In genomic region chr7:98225913-98226614, GRCh38 we compare ENCODE assay signal across 26 cellular contexts. TPM values are rescaled to one million over a fixed set of nuclear protein-coding genes. Genes with fewer than 3 reads are reported as not detected.
DNase-seq lines count a peak whose midpoint lies in the region; ATAC-seq, FAIRE-seq and TF ChIP-seq lines count a peak whose summit lies in the region.
"Had no signal": no experiment of that assay in that cellular context is flagged by ENCODE, and none has a peak within 500 bp of the region (broad histone marks: within the 10 kb centered on the region; RNA-seq: fewer than 3 reads in every experiment).

No MANE protein-coding gene starts in this region.

- no peak overlapping the region for H2BK15ac ChIP-seq in mesenchymal stem cell (ENCODE audit: low read depth, poor library complexity, severe bottlenecking)

- H3K9ac ChIP-seq in K562 (ENCODE audit: insufficient read depth in 1 of 2, low read depth in 2 of 2, low read length in 2 of 2) (no peak overlapping the region), mesenchymal stem cell (ENCODE audit: low read length) (no peak overlapping the region)

- H3K14ac ChIP-seq in mesenchymal stem cell (ENCODE audit: low read length in 2 of 2), result no peak overlapping the region

- H3K4me1 Mint-ChIP-seq in activated CD8-positive, alpha-beta memory T cell treated with anti-CD3 and anti-CD28 coated beads, Interleukin-2, amount 10 ng/mL, durations not matched to agents 7 days and 5 days, result no peaks in the 10 kb centered on the region
- H3K4me1 Mint-ChIP-seq: GM23338 had no signal

- no peak overlapping the region for H3K23ac ChIP-seq in mesenchymal stem cell (ENCODE audit: low read length in 2 of 2)

- no peak for DNase-seq in activated CD8-positive, alpha-beta memory T cell treated with anti-CD3 and anti-CD28 coated beads, Interleukin-2, amount 10 ng/mL, durations not matched to agents 7 days and 5 days
- no peak for DNase-seq in activated CD8-positive, alpha-beta memory T cell treated with anti-CD3 and anti-CD28 coated beads, Interleukin-2, amount 50 U/mL, for 4 hours
- DNase-seq in right cardiac atrium (peak in 2 of 3 donors; percentile 6 to 18), left cardiac atrium (no peak), K562 (ENCODE audit: extremely low read depth in 1 of 4, low spot score in 3 of 4) (peak in 2 of 4 experiments; percentile 19 to 37), prostate gland (ENCODE audit: low spot score) (peak; percentile 40), mesenchymal stem cell (no peak), NCI-H2196 (lab: John Stamatoyannopoulos, UW; ENCODE audit: unreplicated experiment) (no peak)
- DNase-seq: 8988T, ACHN, BE2C, HFFc6, KG1, NCI-H1048, NCI-H1417, NCI-H1694, NCI-H2029 treated with DMSO at 0.1 percent for 48 hours, NCI-H2227 treated with DMSO at 0.1 percent for 48 hours, NCI-H510A, NCI-H69, RPMI8226, SHP77 treated with DMSO at 0.1 percent for 48 hours had no signal

- no peak overlapping the region for H2BK5ac ChIP-seq in mesenchymal stem cell (ENCODE audit: low read depth, low read length, poor library complexity, severe bottlenecking)

- H2AFZ ChIP-seq in K562 (ENCODE audit: low read depth, low read length) (no peak overlapping the region), mesenchymal stem cell (ENCODE audit: low read depth, low read length) (no peak overlapping the region)
- H2AFZ ChIP-seq: GM23338 had no signal

- H3K27me3 ChIP-seq in right cardiac atrium (ENCODE audit: control insufficient read depth, insufficient read depth) (no peaks in the 10 kb centered on the region), K562 (ENCODE audit: control insufficient read depth in 2 of 2, insufficient read depth in 2 of 2, low read length in 2 of 2) (peaks cover 3 to 61% of the 10 kb centered on the region in 2 experiments; a peak in 4 of 5 replicates), prostate gland (replicated peaks; ENCODE audit: insufficient read depth) (no peaks in the 10 kb centered on the region), mesenchymal stem cell (ENCODE audit: control insufficient read depth in 1 of 2, insufficient read depth in 1 of 2, low read length in 2 of 2) (no peaks in the 10 kb centered on the region)
- H3K27me3 ChIP-seq: BE2C had no signal

- H3K4me1 ChIP-seq in right cardiac atrium (ENCODE audit: control insufficient read depth, insufficient read depth, low read length), result no peaks in the 10 kb centered on the region
- peaks cover 0 to 49% of the 10 kb centered on the region in 2 experiments; a peak in 1 of 5 replicates for H3K4me1 ChIP-seq in K562 (replicated peaks in 1 of 2; ENCODE audit: control insufficient read depth in 2 of 2, insufficient read depth in 2 of 2, low read length in 2 of 2)
- peaks cover 25% of the 10 kb centered on the region for H3K4me1 ChIP-seq in prostate gland (replicated peaks)
- H3K4me1 ChIP-seq in mesenchymal stem cell (ENCODE audit: control insufficient read depth, insufficient read depth, low read depth, low read length), result no peaks in the 10 kb centered on the region
- H3K4me1 ChIP-seq: BE2C, HAP-1 had no signal

- H3K9me1 ChIP-seq in K562 (ENCODE audit: control insufficient read depth, insufficient read depth, low read length), result no peaks in the 10 kb centered on the region

- TF ChIP-seq CTCF in K562 (IDR thresholded peaks at IDR 0.05 in 2 of 3, conservative IDR thresholded peaks at IDR 0.05 in 1 of 3; ENCODE audit: insufficient read depth in 2 of 3, low read depth in 1 of 3, low read length in 3 of 3) (no peak), prostate gland (IDR thresholded peaks at IDR 0.05) (no peak)

- H3K9me3 Mint-ChIP-seq in activated CD8-positive, alpha-beta memory T cell treated with anti-CD3 and anti-CD28 coated beads, Interleukin-2, amount 10 ng/mL, durations not matched to agents 7 days and 5 days (ENCODE audit: low read depth), result no peaks in the 10 kb centered on the region
- H3K9me3 Mint-ChIP-seq: GM23338, HFFc6 had no signal

- ATAC-seq in activated CD8-positive, alpha-beta memory T cell treated with anti-CD3 and anti-CD28 coated beads, Interleukin-2, amount 10 ng/mL, durations not matched to agents 7 days and 5 days, result no peak
- ATAC-seq in right cardiac atrium (no peak), left cardiac atrium (no peak), K562 (peak; percentile 40; the same call in 2 of the 3 replicates)
- ATAC-seq: GM23338 had no signal

- peak overlapping the region; percentile 19 for H3K27ac Mint-ChIP-seq in activated CD8-positive, alpha-beta memory T cell treated with anti-CD3 and anti-CD28 coated beads, Interleukin-2, amount 10 ng/mL, durations not matched to agents 7 days and 5 days
- H3K27ac Mint-ChIP-seq: GM23338, HFFc6 had no signal

- peak; percentile 70 for FAIRE-seq in K562 (lab: Jason Lieb, UNC)
- FAIRE-seq: D721Med, HTR-8/SVneo had no signal

- no peak overlapping the region for H3K4me2 ChIP-seq in K562 (ENCODE audit: insufficient read depth, low read length)
- H3K4me2 ChIP-seq in mesenchymal stem cell (ENCODE audit: low read length, poor library complexity, severe bottlenecking), result no peak overlapping the region
- H3K4me2 ChIP-seq: GM23338 had no signal

- TF ChIP-seq EP300 in K562 (IDR thresholded peaks at IDR 0.05; ENCODE audit: low read length), result no peak

- no peak overlapping the region for H2BK120ac ChIP-seq in mesenchymal stem cell (ENCODE audit: low read depth, low read length)

- H3K4me3 ChIP-seq in right cardiac atrium (ENCODE audit: low read length) (no peak overlapping the region), K562 (no peak overlapping the region), prostate gland (no peak overlapping the region), mesenchymal stem cell (ENCODE audit: insufficient read depth in 1 of 2, low read depth in 1 of 2, low read length in 2 of 2) (peak overlapping the region in 1 of 2 experiments; percentile 24)
- H3K4me3 ChIP-seq: GM23338, HAP-1 had no signal

- H3K27ac ChIP-seq in right cardiac atrium (ENCODE audit: low read length) (no peak overlapping the region), K562 (ENCODE audit: extremely low read depth, low read depth, low read length) (no peak overlapping the region), prostate gland (peak overlapping the region; percentile 51 to 79), mesenchymal stem cell (ENCODE audit: low read length, poor library complexity, severe bottlenecking) (no peak overlapping the region)

- H3K27me3 Mint-ChIP-seq in activated CD8-positive, alpha-beta memory T cell treated with anti-CD3 and anti-CD28 coated beads, Interleukin-2, amount 10 ng/mL, durations not matched to agents 7 days and 5 days, result no peaks in the 10 kb centered on the region

- POLR2A ChIA-PET in K562 (lab: Yijun Ruan, JAX), result interaction anchor here (0.6 kb wide), 1 partner anchor 63 kb away, joined by 3 read pairs; no protein-coding TSS in a partner anchor

- H3K9me3 ChIP-seq in right cardiac atrium (ENCODE audit: control insufficient read depth, low read length) (no peaks in the 10 kb centered on the region), K562 (replicated peaks; ENCODE audit: control insufficient read depth, insufficient read depth, low read depth, low read length) (no peaks in the 10 kb centered on the region), prostate gland (no peaks in the 10 kb centered on the region), mesenchymal stem cell (ENCODE audit: control insufficient read depth, low read length) (no peaks in the 10 kb centered on the region)
- H3K9me3 ChIP-seq: BE2C, HAP-1 had no signal

- H3K18ac ChIP-seq in mesenchymal stem cell (ENCODE audit: low read depth in 1 of 2, low read length in 2 of 2), result no peak overlapping the region

- H3K79me2 ChIP-seq in K562 (ENCODE audit: control insufficient read depth, insufficient read depth, low read length), result no peaks in the 10 kb centered on the region

- H2AK5ac ChIP-seq in mesenchymal stem cell (ENCODE audit: low read length, severe bottlenecking), result no peak overlapping the region

- TF ChIP-seq RAD21 in K562 (CRISPR knock-in tag; conservative IDR thresholded peaks at IDR 0.05 in 1 of 2, IDR thresholded peaks at IDR 0.05 in 1 of 2), result no peak

- intact Hi-C loops in right cardiac atrium (cut with DNase I) (no loop called here), left cardiac atrium (cut with DNase I) (no loop called here), K562 (cut with micrococcal nuclease) (no loop called here), prostate gland (cut with DNase I) (no loop called here)

- no peaks in the 10 kb centered on the region for H3K79me1 ChIP-seq in mesenchymal stem cell (replicated peaks; ENCODE audit: low read length, poor library complexity, severe bottlenecking)

- no peak overlapping the region for H3K4ac ChIP-seq in mesenchymal stem cell (ENCODE audit: low read depth in 1 of 2, low read length in 2 of 2)

- in situ Hi-C loops in K562 (cut with MboI), result no loop called here

- 86% methylated on average over 16 of the region's 16 CpGs for WGBS in right cardiac atrium
- WGBS in K562 (ENCODE audit: insufficient coverage, low coverage, missing lambda C conversion rate), result 35% methylated on average over 16 of the region's 16 CpGs
- 66% methylated on average over 16 of the region's 16 CpGs for WGBS in prostate gland
- WGBS in mesenchymal stem cell, result 92% methylated on average over 14 of the region's 16 CpGs

- TF ChIP-seq POLR2A in K562 (conservative IDR thresholded peaks at IDR 0.05), result no peak
- TF ChIP-seq POLR2A in prostate gland (IDR thresholded peaks at IDR 0.05), result no peak

- no peak overlapping the region for H4K91ac ChIP-seq in mesenchymal stem cell (ENCODE audit: low read length)

- no peak overlapping the region for H3K4me3 Mint-ChIP-seq in activated CD8-positive, alpha-beta memory T cell treated with anti-CD3 and anti-CD28 coated beads, Interleukin-2, amount 10 ng/mL, durations not matched to agents 7 days and 5 days
- H3K4me3 Mint-ChIP-seq: GM23338, HFFc6 had no signal

- CTCF ChIA-PET in activated CD8-positive, alpha-beta memory T cell treated with anti-CD3 and anti-CD28 coated beads, Interleukin-2, amount 10 ng/mL, durations not matched to agents 7 days and 5 days (lab: Charles Lee), result no interaction called here
- CTCF ChIA-PET in K562 (lab: Yijun Ruan, JAX; ENCODE audit: low intra/inter-chr PET ratio), result no interaction called here

- no peak overlapping the region for H4K8ac ChIP-seq in mesenchymal stem cell (ENCODE audit: low read length)

- no peaks in the 10 kb centered on the region for H3K36me3 ChIP-seq in K562 (ENCODE audit: control insufficient read depth, insufficient read depth, low read length)
- no peaks in the 10 kb centered on the region for H3K36me3 ChIP-seq in prostate gland
- peaks cover 19 to 74% of the 10 kb centered on the region in 2 experiments for H3K36me3 ChIP-seq in mesenchymal stem cell (ENCODE audit: control insufficient read depth in 1 of 2, insufficient read depth in 2 of 2, low read depth in 1 of 2, low read length in 2 of 2)
- H3K36me3 ChIP-seq: BE2C, HAP-1 had no signal

- H4K20me1 ChIP-seq in K562 (replicated peaks; ENCODE audit: control insufficient read depth, insufficient read depth, low read length), result no peaks in the 10 kb centered on the region; the same call in 1 of the 2 replicates

- peaks cover 2% of the 10 kb centered on the region for H3K36me3 Mint-ChIP-seq in activated CD8-positive, alpha-beta memory T cell treated with anti-CD3 and anti-CD28 coated beads, Interleukin-2, amount 10 ng/mL, durations not matched to agents 7 days and 5 days

- no peak overlapping the region for H2BK12ac ChIP-seq in mesenchymal stem cell (ENCODE audit: low read length in 2 of 2)

- no TSS peak for BruUV-seq in K562 (replicated peaks; lab: Mats Ljungman, UMichigan)

RNA-seq across cellular contexts. Expression of gene BHLHA15, which starts 14.8 kb away (rescaled TPM):
- total RNA-seq in activated CD8-positive, alpha-beta memory T cell treated with anti-CD3 and anti-CD28 coated beads, Interleukin-2, amount 10 ng/mL, durations not matched to agents 7 days and 5 days, result under 1 TPM in 1 of 2 experiments, not detected in 1; 0.33 TPM
- total RNA-seq in right cardiac atrium (under 1 TPM in 2 of 4 donors, not detected in 2; 0.53 to 0.57 TPM), left cardiac atrium (under 1 TPM; 0.37 to 0.38 TPM), K562 (2014; rRNA removed) (1.8 and 3.7 TPM in 2 replicates), K562 (2014; rRNA removed; fragmentation: Illumina TruSeq; extraction: Trizol) (not detected in 2 replicates), K562 (2015; rRNA removed; fragmentation: Illumina TruSeq; extraction: Trizol) (0.38 TPM in 1 of 2 replicates, not detected in the other), K562 (2021) (2.0 and 2.4 TPM in 2 replicates), prostate gland (10 to 100 TPM; 24.6 to 90.9 TPM)
- polyA plus RNA-seq in right cardiac atrium (not detected), K562 (2011; rRNA removed) (0.12 and 0.31 TPM in 2 replicates), K562 (2014; fragmentation: Illumina TruSeq; extraction: Trizol) (0.22 TPM in 1 of 2 replicates, not detected in the other), K562 (2014; fragmentation: Nextera tagmentation; extraction: Ambion mirVana) (not detected), K562 (2014; rRNA removed) (1.1 and 2.4 TPM in 2 replicates)
- total RNA-seq in K562 (2011; cell fraction: chromatin; rRNA removed; ENCODE audit: low replicate concordance), result not detected in 2 replicates
- total RNA-seq in K562 (2011; cell fraction: nucleolus; rRNA removed), result 1.2 and 1.5 TPM in 2 replicates
- not detected in 2 replicates for total RNA-seq in K562 (2011; cell fraction: nucleoplasm; rRNA removed)
- 0.28 and 1.7 TPM in 2 replicates for polyA plus RNA-seq in K562 (2011; cell fraction: cytosol; rRNA removed)
- 0.21 and 0.64 TPM in 2 replicates for polyA plus RNA-seq in K562 (2011; cell fraction: nucleus; rRNA removed)
- 0.87 and 1.5 TPM in 2 replicates for polyA plus RNA-seq in K562 (2012)
- polyA minus RNA-seq in K562 (2011; rRNA and poly(A)+ RNA removed), result not detected in 2 replicates
- polyA minus RNA-seq in K562 (2011; cell fraction: cytosol; rRNA and poly(A)+ RNA removed), result not detected in 2 replicates
- 0.89 and 1.3 TPM in 2 replicates for polyA minus RNA-seq in K562 (2011; cell fraction: nucleus; rRNA and poly(A)+ RNA removed)
- 0.12 TPM for polyA plus RNA-seq in mesenchymal stem cell (2013, experiment 1 of 2)
- 0.08 TPM for polyA plus RNA-seq in mesenchymal stem cell (2013, experiment 2 of 2)

RNA-seq across cellular contexts. Expression of gene TECPR1, which starts 26.0 kb away (rescaled TPM):
- 10 to 100 TPM; 45.6 to 60.7 TPM for total RNA-seq in activated CD8-positive, alpha-beta memory T cell treated with anti-CD3 and anti-CD28 coated beads, Interleukin-2, amount 10 ng/mL, durations not matched to agents 7 days and 5 days
- total RNA-seq in right cardiac atrium, result 10 to 100 TPM; 20.9 to 25.5 (median 25.1) TPM
- 10.5 TPM for polyA plus RNA-seq in right cardiac atrium
- 10 to 100 TPM; 20.9 to 23.4 TPM for total RNA-seq in left cardiac atrium
- 19.4 and 31.8 TPM in 2 replicates for total RNA-seq in K562 (2011; cell fraction: chromatin; rRNA removed; ENCODE audit: low replicate concordance)
- total RNA-seq in K562 (2011; cell fraction: nucleolus; rRNA removed), result 12.4 and 19.8 TPM in 2 replicates
- 15.6 and 16.7 TPM in 2 replicates for total RNA-seq in K562 (2011; cell fraction: nucleoplasm; rRNA removed)
- 7.7 and 8.7 TPM in 2 replicates for total RNA-seq in K562 (2014; rRNA removed)
- total RNA-seq in K562 (2014; rRNA removed; fragmentation: Illumina TruSeq; extraction: Trizol), result 2.1 and 4.1 TPM in 2 replicates
- 3.4 and 4.2 TPM in 2 replicates for total RNA-seq in K562 (2015; rRNA removed; fragmentation: Illumina TruSeq; extraction: Trizol)
- 10.5 and 15.0 TPM in 2 replicates for total RNA-seq in K562 (2021)
- polyA plus RNA-seq in K562 (2011; rRNA removed), result 1.2 and 2.6 TPM in 2 replicates
- 0.83 and 1.5 TPM in 2 replicates for polyA plus RNA-seq in K562 (2011; cell fraction: cytosol; rRNA removed)
- 4.3 and 6.8 TPM in 2 replicates for polyA plus RNA-seq in K562 (2011; cell fraction: nucleus; rRNA removed)
- 4.8 and 11.1 TPM in 2 replicates for polyA plus RNA-seq in K562 (2012)
- 2.2 and 3.4 TPM in 2 replicates for polyA plus RNA-seq in K562 (2014; fragmentation: Illumina TruSeq; extraction: Trizol)
- polyA plus RNA-seq in K562 (2014; fragmentation: Nextera tagmentation; extraction: Ambion mirVana), result under 1 TPM; 0.17 to 0.18 TPM
- 4.4 and 6.2 TPM in 2 replicates for polyA plus RNA-seq in K562 (2014; rRNA removed)
- polyA minus RNA-seq in K562 (2011; rRNA and poly(A)+ RNA removed), result 1.8 and 2.0 TPM in 2 replicates
- 3.1 and 6.8 TPM in 2 replicates for polyA minus RNA-seq in K562 (2011; cell fraction: cytosol; rRNA and poly(A)+ RNA removed)
- 3.4 and 4.3 TPM in 2 replicates for polyA minus RNA-seq in K562 (2011; cell fraction: nucleus; rRNA and poly(A)+ RNA removed)
- total RNA-seq in prostate gland, result 10 to 100 TPM; 31.4 to 62.7 TPM
- 7.4 TPM for polyA plus RNA-seq in mesenchymal stem cell (2013, experiment 1 of 2)
- 7.4 TPM for polyA plus RNA-seq in mesenchymal stem cell (2013, experiment 2 of 2)

RNA-seq across cellular contexts. Expression of gene BRI3, which starts 55.4 kb away (rescaled TPM):
- 10 to 100 TPM; 38.3 to 43.5 TPM for total RNA-seq in activated CD8-positive, alpha-beta memory T cell treated with anti-CD3 and anti-CD28 coated beads, Interleukin-2, amount 10 ng/mL, durations not matched to agents 7 days and 5 days
- total RNA-seq in right cardiac atrium (100 to 1,000 TPM; 156 to 203 (median 187) TPM), left cardiac atrium (100 to 1,000 TPM; 190 to 207 TPM), K562 (2014; rRNA removed) (9.9 and 10.7 TPM in 2 replicates), K562 (2014; rRNA removed; fragmentation: Illumina TruSeq; extraction: Trizol) (11.9 and 21.6 TPM in 2 replicates), K562 (2015; rRNA removed; fragmentation: Illumina TruSeq; extraction: Trizol) (29.1 and 29.8 TPM in 2 replicates), K562 (2021) (55.1 and 57.4 TPM in 2 replicates), prostate gland (10 to 100 TPM; 68.5 to 85.4 TPM)
- polyA plus RNA-seq in right cardiac atrium (209 TPM), K562 (2011; rRNA removed) (18.6 and 21.3 TPM in 2 replicates), K562 (2014; fragmentation: Illumina TruSeq; extraction: Trizol) (16.9 and 26.0 TPM in 2 replicates), K562 (2014; fragmentation: Nextera tagmentation; extraction: Ambion mirVana) (1 to 10 TPM; 4.3 to 5.7 TPM), K562 (2014; rRNA removed) (23.1 and 39.8 TPM in 2 replicates)
- 12.6 and 25.0 TPM in 2 replicates for total RNA-seq in K562 (2011; cell fraction: chromatin; rRNA removed; ENCODE audit: low replicate concordance)
- 16.4 and 20.8 TPM in 2 replicates for total RNA-seq in K562 (2011; cell fraction: nucleolus; rRNA removed)
- total RNA-seq in K562 (2011; cell fraction: nucleoplasm; rRNA removed), result 21.3 and 23.7 TPM in 2 replicates
- polyA plus RNA-seq in K562 (2011; cell fraction: cytosol; rRNA removed), result 24.1 and 28.7 TPM in 2 replicates
- 16.2 and 18.7 TPM in 2 replicates for polyA plus RNA-seq in K562 (2011; cell fraction: nucleus; rRNA removed)
- polyA plus RNA-seq in K562 (2012), result 46.4 and 129 TPM in 2 replicates
- polyA minus RNA-seq in K562 (2011; rRNA and poly(A)+ RNA removed), result 8.9 and 9.1 TPM in 2 replicates
- 8.2 and 13.9 TPM in 2 replicates for polyA minus RNA-seq in K562 (2011; cell fraction: cytosol; rRNA and poly(A)+ RNA removed)
- 9.2 and 11.0 TPM in 2 replicates for polyA minus RNA-seq in K562 (2011; cell fraction: nucleus; rRNA and poly(A)+ RNA removed)
- 768 TPM for polyA plus RNA-seq in mesenchymal stem cell (2013, experiment 1 of 2)
- polyA plus RNA-seq in mesenchymal stem cell (2013, experiment 2 of 2), result 790 TPM

Comparison
In these comparisons a context has a peak if more than half of its experiments do, and no peak if none do; other contexts are left out.
1. DNase-seq: peak in right cardiac atrium (2 of 3) and prostate gland (single experiment); none in activated CD8-positive, alpha-beta memory T cell treated with anti-CD3 and anti-CD28 coated beads, Interleukin-2, amount 10 ng/mL, durations not matched to agents 7 days and 5 days (single experiment), activated CD8-positive, alpha-beta memory T cell treated with anti-CD3 and anti-CD28 coated beads, Interleukin-2, amount 50 U/mL, for 4 hours (single experiment), left cardiac atrium (single experiment), mesenchymal stem cell (single experiment) and NCI-H2196 (single experiment).
2. H3K27ac ChIP-seq: peak in prostate gland (2 of 2); none in right cardiac atrium (single experiment), K562 (single experiment) and mesenchymal stem cell (single experiment).
3. RNA of gene BHLHA15, which starts 14.8 kb away (total RNA-seq): 24.6 to 90.9 TPM in prostate gland; 0.38 to 3.7 TPM in K562, 0.53 to 0.57 TPM in right cardiac atrium, 0.37 to 0.38 TPM in left cardiac atrium and 0.33 TPM in activated CD8-positive, alpha-beta memory T cell treated with anti-CD3 and anti-CD28 coated beads, Interleukin-2, amount 10 ng/mL, durations not matched to agents 7 days and 5 days; every median in the first group is over 4 times any median in the second.